4 cellular contexts compared by ENCODE assay signal in genomic region chr6:32358548-32358947, GRCh38. TPM values are rescaled to one million over a fixed set of nuclear protein-coding genes. Genes with fewer than 3 reads are reported as not detected.
"Had no signal": no experiment of that assay in that cellular context is flagged by ENCODE, and none has a peak within 500 bp of the region (broad histone marks: within the 10 kb centered on the region; RNA-seq: fewer than 3 reads in every experiment).

No MANE protein-coding gene starts in this region.

RNA-seq across cellular contexts. Expression of gene TSBP1, which starts 13.2 kb away (rescaled TPM):
- total RNA-seq: LHCN-M2, M059J, MCF 10A, NCI-H460 had no signal

RNA-seq across cellular contexts. Expression of gene BTNL2, which starts 48.4 kb away (rescaled TPM):
- total RNA-seq: LHCN-M2, M059J, MCF 10A, NCI-H460 had no signal
